In the genomic region with DNA sequence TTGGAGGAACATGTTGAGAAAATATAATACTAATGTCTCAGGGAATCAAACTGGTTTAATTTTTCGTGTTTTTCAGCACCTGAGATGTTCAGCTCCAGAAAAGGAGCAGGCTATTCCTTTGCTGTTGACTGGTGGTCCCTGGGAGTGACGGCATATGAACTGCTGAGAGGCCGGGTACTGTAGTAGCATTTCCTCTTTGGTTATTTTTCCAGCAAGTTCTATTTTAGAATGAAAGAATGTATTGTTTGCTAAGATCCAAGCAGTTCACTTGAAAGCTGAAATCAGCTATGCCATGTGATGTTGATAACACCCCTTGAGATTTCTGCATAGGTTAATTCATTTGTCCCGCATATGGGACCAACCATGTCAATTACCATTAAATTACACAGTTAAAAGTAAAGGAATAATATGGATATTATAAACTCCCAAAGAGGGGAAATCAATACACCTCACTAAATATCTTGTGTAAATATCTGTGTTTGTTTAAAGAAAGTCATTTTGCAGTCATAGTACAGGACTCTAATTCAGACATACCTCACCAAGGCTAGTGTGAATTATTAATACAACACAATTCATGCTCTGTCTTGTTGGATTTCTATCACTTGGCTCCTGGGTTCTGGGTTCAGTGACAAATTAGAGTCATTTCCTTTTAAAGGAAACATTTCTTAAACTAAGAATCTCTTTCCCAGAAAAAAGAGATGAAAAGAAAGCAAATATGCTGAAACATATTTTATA, we compare ENCODE assay signal across 20 cellular contexts.
"Had no signal": no experiment of that assay in that cellular context is flagged by ENCODE, and none has a peak within 500 bp of the region (broad histone marks: within the 10 kb centered on the region; RNA-seq: fewer than 3 reads in every experiment).

No MANE protein-coding gene starts in this region.

- DNase-seq: dorsolateral prefrontal cortex; effector CD4-positive, alpha-beta T cell; erythroblast; esophagus squamous epithelium; hypothalamus; immature natural killer cell; left ventricle myocardium superior; lower lobe of right lung; naive thymus-derived CD8-positive, alpha-beta T cell; right lobe of liver; small intestine; stimulated activated CD4-positive, alpha-beta T cell treated with anti-CD3 and anti-CD28 coated beads, Interleukin-15, amount 100 ng/mL, for 24 hours; stimulated activated CD4-positive, alpha-beta T cell treated with anti-CD3 and anti-CD28 coated beads, Interleukin-2, amount 100 ng/mL, for 48 hours; stimulated activated naive B cell treated with anti-CD40 and anti-IgM and Interleukin-4, amounts not matched to agents 10 μg/mL and 1 μg/mL and 100 μg/mL, for 72 hours; transverse colon; upper lobe of right lung; uterus had no signal

- H3K36me3 ChIP-seq: esophagus squamous epithelium, lower lobe of right lung, neutrophil, right lobe of liver, thoracic aorta, transverse colon, upper lobe of right lung, uterus had no signal

- H2AFZ ChIP-seq: parathyroid adenoma had no signal

- H3K9ac ChIP-seq: parathyroid adenoma had no signal

- ATAC-seq: left ventricle myocardium superior; lower lobe of right lung; naive thymus-derived CD8-positive, alpha-beta T cell; right lobe of liver; stimulated activated naive B cell treated with anti-CD40 and anti-IgM and Interleukin-4, amounts not matched to agents 10 μg/mL and 1 μg/mL and 100 μg/mL, for 72 hours; upper lobe of right lung had no signal

- H3K27ac ChIP-seq: dorsolateral prefrontal cortex, esophagus squamous epithelium, lower lobe of right lung, neutrophil, parathyroid adenoma, right lobe of liver, thoracic aorta, transverse colon, upper lobe of right lung, uterus had no signal

- H3K27me3 ChIP-seq: right lobe of liver, transverse colon, upper lobe of right lung, uterus had no signal

- H3K4me3 ChIP-seq: dorsolateral prefrontal cortex, esophagus squamous epithelium, lower lobe of right lung, right lobe of liver, thoracic aorta, transverse colon, upper lobe of right lung, uterus had no signal

- H3K4me1 ChIP-seq: esophagus squamous epithelium, lower lobe of right lung, parathyroid adenoma, right lobe of liver, transverse colon, upper lobe of right lung, uterus had no signal

- H3K9me3 ChIP-seq: esophagus squamous epithelium, lower lobe of right lung, neutrophil, right lobe of liver, thoracic aorta, transverse colon, upper lobe of right lung, uterus had no signal

- H3K79me2 ChIP-seq: parathyroid adenoma had no signal
